8 cellular contexts compared by ENCODE assay signal in the genomic region with DNA sequence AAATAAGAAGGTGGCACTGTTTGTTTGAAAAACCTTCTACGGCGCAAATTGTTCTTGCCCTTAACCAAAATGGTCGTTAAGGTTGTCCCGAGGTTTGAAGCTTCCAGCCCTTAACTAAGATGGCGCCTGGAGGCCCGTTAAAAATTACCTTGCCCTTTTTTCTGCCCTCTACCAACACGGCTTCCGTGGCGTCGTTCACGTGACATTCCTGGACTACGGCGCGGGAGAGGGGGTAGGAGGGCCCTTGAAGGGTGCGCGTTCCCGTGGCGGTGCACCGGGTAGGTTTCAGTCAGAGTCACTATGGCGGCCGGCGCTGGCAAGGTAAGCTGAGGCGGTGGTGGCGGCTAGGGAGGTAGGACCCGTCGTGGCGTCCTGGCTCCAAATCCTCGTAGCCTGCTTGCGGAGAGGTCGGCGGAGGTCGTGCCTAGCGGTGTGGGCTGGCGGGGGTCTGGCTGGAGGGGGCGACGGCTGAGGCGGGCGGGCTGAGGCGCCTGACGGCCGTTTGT. TPM values are rescaled to one million over a fixed set of nuclear protein-coding genes. Genes with fewer than 3 reads are reported as not detected.
DNase-seq lines count a peak whose midpoint lies in the region; ATAC-seq and TF ChIP-seq lines count a peak whose summit lies in the region.

SLMAP (plus strand) TSS at position 288 of the 506 bp plus-strand sequence. CDS start 1,343 bp downstream, outside the sequence.

- no peaks in the 10 kb centered on the region for H3K27me3 Mint-ChIP-seq in activated T-cell treated with anti-CD3 and anti-CD28 coated beads, Interleukin-2, amount 50 U/mL, for 24 hours

- H3K27ac ChIP-seq in mucosa of rectum (ENCODE audit: low read depth in 2 of 2, low read length in 2 of 2), result peak within 1 kb of the TSS; percentile 83 to 86

- peak within 1 kb of the TSS; percentile 97 for H3K4me3 Mint-ChIP-seq in activated T-cell treated with anti-CD3 and anti-CD28 coated beads, Interleukin-2, amount 50 U/mL, for 24 hours

- H3K36me3 Mint-ChIP-seq in activated T-cell treated with anti-CD3 and anti-CD28 coated beads, Interleukin-2, amount 50 U/mL, for 24 hours (ENCODE audit: low read depth), result peaks cover 46% of the 10 kb centered on the region

- in situ Hi-C loops in KBM-7 (cut with MboI; ENCODE audit: low pct_unique_long_range_greater_than_20kb, low sequenced_read_pairs), result no loop called here

- no peaks in the 10 kb centered on the region for H3K9me3 ChIP-seq in mucosa of rectum (ENCODE audit: control insufficient read depth in 2 of 2, low read length in 2 of 2)

- H3K27ac Mint-ChIP-seq in activated T-cell treated with anti-CD3 and anti-CD28 coated beads, Interleukin-2, amount 50 U/mL, for 24 hours, result peak within 1 kb of the TSS; percentile 96

- peak; percentile 82 for TF ChIP-seq POLR2A in erythroblast (IDR thresholded peaks at IDR 0.05; ENCODE audit: low read length)

- H3K4me1 ChIP-seq in mucosa of rectum (ENCODE audit: control insufficient read depth in 2 of 2, insufficient read depth in 2 of 2, low read length in 2 of 2), result peaks cover 17 to 31% of the 10 kb centered on the region in 2 donors

- H3K9ac ChIP-seq in mucosa of rectum (ENCODE audit: low read depth in 1 of 2, low read length in 2 of 2), result peak within 1 kb of the TSS; percentile 84 to 91

- H3K9me3 Mint-ChIP-seq in activated T-cell treated with anti-CD3 and anti-CD28 coated beads, Interleukin-2, amount 50 U/mL, for 24 hours, result no peaks in the 10 kb centered on the region

- DNase-seq in DMS153 treated with DMSO at 0.1 percent for 48 hours (lab: John Stamatoyannopoulos, UW; ENCODE audit: unreplicated experiment) (peak; percentile 60), KBM-7 (peak; percentile 98), erythroblast (lab: John Stamatoyannopoulos, UW) (peak; percentile 97 to 98)
- DNase-seq in activated T-cell treated with anti-CD3 and anti-CD28 coated beads, Interleukin-2, amount 50 U/mL, for 24 hours, result peak; percentile 94
- DNase-seq in stimulated activated CD8-positive, alpha-beta memory T cell treated with anti-CD3 and anti-CD28 coated beads, Interleukin-4, amount 100 ng/mL, for 48 hours, result peak; percentile 96

- peaks cover 3 to 5% of the 10 kb centered on the region in 2 donors for H3K36me3 ChIP-seq in mucosa of rectum (ENCODE audit: control insufficient read depth in 2 of 2, insufficient read depth in 2 of 2, low read length in 2 of 2)

- H3K4me1 Mint-ChIP-seq in activated T-cell treated with anti-CD3 and anti-CD28 coated beads, Interleukin-2, amount 50 U/mL, for 24 hours (ENCODE audit: low read depth), result peaks cover 45% of the 10 kb centered on the region

- H3K4me3 ChIP-seq in mucosa of rectum (ENCODE audit: low read length in 2 of 2), result peak within 1 kb of the TSS; percentile 90 to 98

- ATAC-seq in GM21717 (IDR thresholded peaks at IDR 0.05; ENCODE audit: unreplicated experiment), result peak; percentile 95

- H3K27me3 ChIP-seq in mucosa of rectum (ENCODE audit: control insufficient read depth in 2 of 2, insufficient read depth in 2 of 2, low read length in 2 of 2), result no peaks in the 10 kb centered on the region

TF ChIP-seq in PFSK-1, 5 proteins besides CTCF, POLR2A, EP300 and RAD21:
- TF ChIP-seq FOXP2 (optimal IDR thresholded peaks at IDR 0.05; ENCODE audit: borderline replicate concordance, extremely low read depth, extremely low read length, insufficient read depth) (peak; percentile 55), TAF1 (IDR thresholded peaks at IDR 0.05; ENCODE audit: borderline replicate concordance, insufficient read depth, low read length) (peak; percentile 66; the same call in 1 of the 2 replicates), SIN3A (IDR thresholded peaks at IDR 0.05; ENCODE audit: borderline replicate concordance, insufficient read depth, low read length) (no peak), REST (IDR thresholded peaks at IDR 0.05; ENCODE audit: insufficient read depth in 1 of 2, low read depth in 2 of 2, low read length in 2 of 2) (no peak), POLR2AphosphoS5 (IDR thresholded peaks at IDR 0.05; ENCODE audit: low read depth, low read length) (peak; percentile 61; the same call in 1 of the 2 replicates)

RNA-seq across cellular contexts. Expression of gene SLMAP, which starts in this region (rescaled TPM):
- 15.1 TPM for polyA plus RNA-seq in PFSK-1 (2012; ENCODE audit: insufficient read length, low read depth)

Comparison
In these comparisons a context has a peak if more than half of its experiments do, and no peak if none do; other contexts are left out.
1. Peak in every context shown above with its lines: DNase-seq, ATAC-seq, H3K4me3 ChIP-seq and H3K27ac ChIP-seq.